ENCODE assay signal across 8 cellular contexts in the genomic region with DNA sequence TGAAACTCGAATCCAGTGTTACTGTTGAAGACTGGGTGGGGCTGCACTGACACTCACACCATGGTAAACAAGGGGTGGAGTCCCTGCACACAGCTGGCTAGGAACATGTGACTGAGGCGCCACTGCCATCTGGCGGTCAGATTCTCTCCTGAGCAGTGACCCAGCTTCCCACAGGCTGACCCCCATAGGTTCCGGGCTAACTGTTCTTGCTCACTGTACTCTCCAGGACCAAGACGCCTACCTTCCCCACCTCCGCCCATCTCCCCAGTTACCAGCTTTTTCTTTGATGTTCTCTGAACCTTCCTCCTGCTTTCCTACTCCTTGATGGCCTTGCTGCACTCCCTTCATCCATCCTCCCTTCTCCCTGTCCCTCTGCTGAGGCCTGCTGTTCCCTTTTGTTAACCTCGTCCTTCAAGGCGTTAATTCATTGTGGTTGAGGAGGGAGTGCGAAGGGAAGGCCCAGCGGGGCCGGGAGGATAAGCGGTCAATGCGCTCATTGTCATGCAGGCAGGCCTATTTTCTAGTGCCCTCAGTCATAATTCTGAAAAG.
A peak's percentile ranks its signal among the peaks of the same experiment; 100 is the strongest.
DNase-seq lines count a peak whose midpoint lies in the region; ATAC-seq and TF ChIP-seq lines count a peak whose summit lies in the region.

No MANE protein-coding gene starts in this region.

- no peak overlapping the region for H3K4me3 Mint-ChIP-seq in activated naive CD8-positive, alpha-beta T cell treated with anti-CD3 and anti-CD28 coated beads for 36 hours
- no peak overlapping the region for H3K4me3 Mint-ChIP-seq in progenitor cell of endocrine pancreas (ENCODE audit: low read depth)

- no peaks in the 10 kb centered on the region for H3K9me3 Mint-ChIP-seq in activated naive CD8-positive, alpha-beta T cell treated with anti-CD3 and anti-CD28 coated beads for 36 hours
- no peaks in the 10 kb centered on the region for H3K9me3 Mint-ChIP-seq in progenitor cell of endocrine pancreas (ENCODE audit: low read depth)

- no peak overlapping the region for H3K27ac Mint-ChIP-seq in activated naive CD8-positive, alpha-beta T cell treated with anti-CD3 and anti-CD28 coated beads for 36 hours
- no peak overlapping the region for H3K27ac Mint-ChIP-seq in progenitor cell of endocrine pancreas

- no peak overlapping the region for H3K4me3 ChIP-seq in Loucy (ENCODE audit: low read length, poor library complexity, severe bottlenecking)
- no peak overlapping the region for H3K4me3 ChIP-seq in SK-N-SH (ENCODE audit: low read depth in 2 of 2, low read length in 1 of 2)
- H3K4me3 ChIP-seq in heart left ventricle, result no peak overlapping the region
- H3K4me3 ChIP-seq in aorta (ENCODE audit: low read length in 2 of 2), result no peak overlapping the region

- no peaks in the 10 kb centered on the region for H3K4me1 ChIP-seq in Loucy (ENCODE audit: insufficient read depth, low read length, poor library complexity, severe bottlenecking)
- H3K4me1 ChIP-seq in SK-N-SH (ENCODE audit: control insufficient read depth in 1 of 2, insufficient read depth in 2 of 2, low read depth in 1 of 2, low read length in 1 of 2), result no peaks in the 10 kb centered on the region; a peak in 1 of 4 replicates
- H3K4me1 ChIP-seq in heart left ventricle, result peaks cover 0 to 10% (median 4%) of the 10 kb centered on the region in 12 donors
- H3K4me1 ChIP-seq in aorta (ENCODE audit: control insufficient read depth in 1 of 2, insufficient read depth in 2 of 2, low read length in 2 of 2), result no peaks in the 10 kb centered on the region

- ATAC-seq in heart left ventricle (peak; percentile 97 to 100 (median 100)), aorta (ENCODE audit: low FRiP score) (peak; percentile 94)

- TF ChIP-seq RAD21 in SK-N-SH (IDR thresholded peaks at IDR 0.05; ENCODE audit: low read length), result peak; percentile 93

- H3K36me3 Mint-ChIP-seq in activated naive CD8-positive, alpha-beta T cell treated with anti-CD3 and anti-CD28 coated beads for 36 hours, result no peaks in the 10 kb centered on the region
- no peaks in the 10 kb centered on the region for H3K36me3 Mint-ChIP-seq in progenitor cell of endocrine pancreas (ENCODE audit: insufficient read depth)

- H3K9me3 ChIP-seq in Loucy (ENCODE audit: insufficient read depth, low read depth, low read length) (no peaks in the 10 kb centered on the region), SK-N-SH (no peaks in the 10 kb centered on the region), heart left ventricle (peaks cover 0 to 8% (median 0%) of the 10 kb centered on the region in 12 donors), aorta (ENCODE audit: control insufficient read depth, low read length) (no peaks in the 10 kb centered on the region)

- POLR2A ChIA-PET in SK-N-SH (lab: Yijun Ruan, JAX), result interaction anchor here (0.6 to 0.8 kb wide), 2 partner anchors 116 to 768 kb away, joined by 3 read pairs; no protein-coding TSS in a partner anchor

- CTCF ChIA-PET in SK-N-SH (lab: Yijun Ruan, JAX), result interaction anchor here (0.5 to 6.0 kb wide), 46 partner anchors 10 to 1145 kb away, joined by 3 to 116 read pairs (median 4); partner anchors contain the start of genes DTWD1, FAM227B and FGF7

- 63% methylated on average over 11 of the region's 13 CpGs for WGBS in SK-N-SH (ENCODE audit: low lambda C conversion rate)
- 50 to 54% (median 52%) methylated on average over 13 of the region's 13 CpGs for WGBS in heart left ventricle, 4 donors
- WGBS in aorta, 2 donors, result 53 to 60% methylated on average over 13 of the region's 13 CpGs

- H3K36me3 ChIP-seq in Loucy (ENCODE audit: insufficient read depth, low read length), result no peaks in the 10 kb centered on the region
- no peaks in the 10 kb centered on the region for H3K36me3 ChIP-seq in SK-N-SH (replicated peaks in 1 of 2; ENCODE audit: control insufficient read depth in 1 of 2, insufficient read depth in 2 of 2, low read length in 1 of 2)
- H3K36me3 ChIP-seq in heart left ventricle, result no peaks in the 10 kb centered on the region
- no peaks in the 10 kb centered on the region for H3K36me3 ChIP-seq in aorta (ENCODE audit: control insufficient read depth in 1 of 2, insufficient read depth in 2 of 2, low read length in 1 of 2)

- H3K27ac ChIP-seq in SK-N-SH (ENCODE audit: low read depth in 2 of 2, low read length in 1 of 2) (no peak overlapping the region; a peak in 1 of 4 replicates), heart left ventricle (peak overlapping the region in 6 of 12 donors; percentile 11 to 44 (median 21)), aorta (ENCODE audit: low read depth in 1 of 2, low read length in 2 of 2) (no peak overlapping the region)

- no peak overlapping the region for H3K9ac ChIP-seq in Loucy (ENCODE audit: low read depth, low read length, poor library complexity, severe bottlenecking)
- H3K9ac ChIP-seq in SK-N-SH, result no peak overlapping the region

- H3K27me3 ChIP-seq in Loucy (ENCODE audit: insufficient read depth, low read length, poor library complexity, severe bottlenecking), result no peaks in the 10 kb centered on the region
- no peaks in the 10 kb centered on the region for H3K27me3 ChIP-seq in SK-N-SH (ENCODE audit: insufficient read depth)
- H3K27me3 ChIP-seq in heart left ventricle, result no peaks in the 10 kb centered on the region
- H3K27me3 ChIP-seq in aorta (ENCODE audit: control insufficient read depth in 1 of 2, insufficient read depth in 2 of 2, low read length in 1 of 2), result no peaks in the 10 kb centered on the region

- intact Hi-C loops in heart left ventricle (cut with DNase I), result loop anchor here in 6 of 10 donors (1.0 to 10.0 kb wide), 11 partner anchors 102 to 1127 kb away; partner anchors contain the start of genes DTWD1 (in 1 of the 6), EID1 (in 1 of the 6) and FAM227B (in 1 of the 6)
- intact Hi-C loops in aorta (cut with DNase I), result loop anchor here (5.0 to 10.0 kb wide), 3 partner anchors 382 to 767 kb away; partner anchors contain the start of genes DTWD1 (in 1 of the 2) and FAM227B (in 1 of the 2)

- H3K4me2 ChIP-seq in Loucy (ENCODE audit: low read depth, low read length, poor library complexity, severe bottlenecking), result no peak overlapping the region
- no peak overlapping the region for H3K4me2 ChIP-seq in SK-N-SH

- TF ChIP-seq POLR2A in heart left ventricle (IDR thresholded peaks at IDR 0.05), result no peak

- H3K9me2 ChIP-seq in Loucy (replicated peaks; ENCODE audit: low read depth, low read length), result no peaks in the 10 kb centered on the region
- no peaks in the 10 kb centered on the region for H3K9me2 ChIP-seq in SK-N-SH

- H2AFZ ChIP-seq in Loucy (ENCODE audit: low read length) (no peak overlapping the region), SK-N-SH (ENCODE audit: low read depth) (no peak overlapping the region)

- TF ChIP-seq CTCF in Loucy (conservative IDR thresholded peaks at IDR 0.05; ENCODE audit: low read length) (peak; percentile 87), SK-N-SH (IDR thresholded peaks at IDR 0.05) (peak; percentile 71), heart left ventricle (IDR thresholded peaks at IDR 0.05) (peak; percentile 65 to 87 (median 78)), progenitor cell of endocrine pancreas (IDR thresholded peaks at IDR 0.05; ENCODE audit: unreplicated experiment) (peak; percentile 84)

- peaks cover 9% of the 10 kb centered on the region for H3K27me3 Mint-ChIP-seq in activated naive CD8-positive, alpha-beta T cell treated with anti-CD3 and anti-CD28 coated beads for 36 hours
- H3K27me3 Mint-ChIP-seq in progenitor cell of endocrine pancreas, result no peaks in the 10 kb centered on the region

- H3K79me2 ChIP-seq in Loucy (ENCODE audit: insufficient read depth, low read length) (no peaks in the 10 kb centered on the region), SK-N-SH (ENCODE audit: insufficient read depth) (no peaks in the 10 kb centered on the region)

- DNase-seq in GM04504 (ENCODE audit: low read depth), result peak; percentile 82
- peak; percentile 89 for DNase-seq in HCEC 1CT
- peak; percentile 68 for DNase-seq in SK-N-SH
- DNase-seq in activated naive CD8-positive, alpha-beta T cell treated with anti-CD3 and anti-CD28 coated beads for 36 hours, result peak; percentile 34
- DNase-seq in heart left ventricle, result peak; percentile 83 to 92 (median 86)
- peak; percentile 75 for DNase-seq in progenitor cell of endocrine pancreas (ENCODE audit: low spot score, unreplicated experiment)
- peak; percentile 88 to 93 for DNase-seq in aorta

- H4K20me1 ChIP-seq in Loucy (ENCODE audit: insufficient read depth, low read length, poor library complexity, severe bottlenecking), result no peaks in the 10 kb centered on the region
- H4K20me1 ChIP-seq in SK-N-SH (ENCODE audit: insufficient read depth), result no peaks in the 10 kb centered on the region

- H3K4me1 Mint-ChIP-seq in activated naive CD8-positive, alpha-beta T cell treated with anti-CD3 and anti-CD28 coated beads for 36 hours, result no peaks in the 10 kb centered on the region
- H3K4me1 Mint-ChIP-seq in progenitor cell of endocrine pancreas (ENCODE audit: low read depth), result no peaks in the 10 kb centered on the region

- H3F3A ChIP-seq in Loucy (ENCODE audit: low read depth), result peaks cover 2% of the 10 kb centered on the region; the same call in 1 of the 2 replicates
- no peaks in the 10 kb centered on the region for H3F3A ChIP-seq in SK-N-SH (replicated peaks; ENCODE audit: insufficient read depth)

- no peak for TF ChIP-seq EP300 in SK-N-SH (IDR thresholded peaks at IDR 0.05; ENCODE audit: borderline replicate concordance in 1 of 2, low read depth in 1 of 2, low read length in 1 of 2)

TF ChIP-seq in SK-N-SH, 30 proteins besides CTCF, POLR2A, EP300 and RAD21 (continues in another document):
- TF ChIP-seq EZH2phosphoT487 (IDR thresholded peaks at IDR 0.05; ENCODE audit: borderline replicate concordance, low read depth) (no peak), MXI1 (IDR thresholded peaks at IDR 0.05; ENCODE audit: low read depth, low read length) (peak; percentile 49; the same call in 1 of the 2 replicates), USF2 (IDR thresholded peaks at IDR 0.05; ENCODE audit: borderline replicate concordance, low read depth, low read length) (no peak), IRF3 (IDR thresholded peaks at IDR 0.05; ENCODE audit: low read depth, low read length) (no peak)

Comparison
In these comparisons a context has a peak if more than half of its experiments do, and no peak if none do; other contexts are left out.
1. DNase-seq: peak in every context shown above with its lines; median percentile 90 in aorta; 89 in HCEC 1CT; 86 in heart left ventricle; 82 in GM04504; 75 in progenitor cell of endocrine pancreas; 68 in SK-N-SH; 34 in activated naive CD8-positive, alpha-beta T cell treated with anti-CD3 and anti-CD28 coated beads for 36 hours.